ENCODE assay signal across 36 cellular contexts in the genomic region with DNA sequence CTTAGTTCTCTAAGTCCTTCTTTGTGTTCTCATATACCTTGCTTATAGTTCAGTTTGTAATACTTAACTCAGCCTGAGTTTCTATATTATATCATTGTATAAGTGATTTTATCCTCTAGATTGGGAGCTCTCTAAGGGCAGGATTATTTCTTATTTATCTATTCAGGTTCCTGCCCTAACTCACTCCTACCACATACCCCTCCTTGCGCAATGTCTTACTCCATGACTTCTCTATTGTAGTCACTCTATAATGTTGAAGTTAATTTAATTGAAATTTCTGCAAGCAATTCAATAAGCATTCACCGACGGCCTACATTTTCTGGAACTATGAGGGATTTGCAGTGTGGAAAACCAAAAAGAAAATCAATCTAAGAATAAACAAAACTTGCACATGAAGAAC. TPM values are rescaled to one million over a fixed set of nuclear protein-coding genes. Genes with fewer than 3 reads are reported as not detected.
"Had no signal": no experiment of that assay in that cellular context is flagged by ENCODE, and none has a peak within 500 bp of the region (broad histone marks: within the 10 kb centered on the region; RNA-seq: fewer than 3 reads in every experiment).

No MANE protein-coding gene starts in this region.

- H3K4me3 ChIP-seq: left lung, lower lobe of right lung, pancreas, prostate gland, sigmoid colon, spleen, tibial nerve, uterus had no signal

- DNase-seq: immature natural killer cell; kidney; left colon; left lung; lower lobe of right lung; mammary epithelial cell; mesenchymal stem cell; naive thymus-derived CD8-positive, alpha-beta T cell; nucleus accumbens; pancreas; posterior cingulate gyrus; retina; right cardiac atrium; sigmoid colon; small intestine; spleen; stimulated activated CD4-positive, alpha-beta T cell treated with anti-CD3 and anti-CD28 coated beads, Interleukin-2, amount 100 ng/mL, for 48 hours; stimulated activated CD4-positive, alpha-beta T cell treated with anti-CD3 and anti-CD28 coated beads, Interleukin-4, amount 100 ng/mL, for 4 hours; stimulated activated CD8-positive, alpha-beta memory T cell treated with anti-CD3 and anti-CD28 coated beads, Interleukin-4, amount 100 ng/mL, for 48 hours; stimulated activated naive CD4-positive, alpha-beta T cell treated with Interleukin-2 at 50 U/mL for 16 hours; stimulated activated naive CD8-positive, alpha-beta T cell treated with anti-CD3 and anti-CD28 coated beads, Interleukin-15, amount 100 ng/mL, for 72 hours; substantia nigra; uterus had no signal

- ATAC-seq: left colon; left lung; lower lobe of right lung; naive thymus-derived CD8-positive, alpha-beta T cell; pancreas; right cardiac atrium; stimulated activated memory B cell treated with anti-CD40 and anti-IgM and Interleukin-4, amounts not matched to agents 10 μg/mL and 1 μg/mL and 100 μg/mL, for 72 hours; stimulated activated naive CD8-positive, alpha-beta T cell treated with anti-CD3 and anti-CD28 coated beads, Interleukin-15, amount 100 ng/mL, for 72 hours had no signal

- H3K4me1 Mint-ChIP-seq: immature natural killer cell; naive thymus-derived CD8-positive, alpha-beta T cell; nephron; neural crest cell; stimulated activated memory B cell treated with anti-CD40 and anti-IgM and Interleukin-4, amounts not matched to agents 10 μg/mL and 1 μg/mL and 100 μg/mL, for 72 hours; stimulated activated naive CD8-positive, alpha-beta T cell treated with anti-CD3 and anti-CD28 coated beads, Interleukin-15, amount 100 ng/mL, for 72 hours had no signal

- H3K4me1 ChIP-seq: left lung, lower lobe of right lung, pancreas, prostate gland, sigmoid colon, spleen, tibial nerve, uterus had no signal

- H3K36me3 Mint-ChIP-seq: immature natural killer cell; naive thymus-derived CD8-positive, alpha-beta T cell; stimulated activated memory B cell treated with anti-CD40 and anti-IgM and Interleukin-4, amounts not matched to agents 10 μg/mL and 1 μg/mL and 100 μg/mL, for 72 hours; type B pancreatic cell had no signal

- H3K36me3 ChIP-seq: left lung, lower lobe of right lung, pancreas, prostate gland, sigmoid colon, spleen, tibial nerve, uterus had no signal

- H3K27ac Mint-ChIP-seq: immature natural killer cell; naive thymus-derived CD8-positive, alpha-beta T cell; nephron; stimulated activated memory B cell treated with anti-CD40 and anti-IgM and Interleukin-4, amounts not matched to agents 10 μg/mL and 1 μg/mL and 100 μg/mL, for 72 hours; stimulated activated naive CD8-positive, alpha-beta T cell treated with anti-CD3 and anti-CD28 coated beads, Interleukin-15, amount 100 ng/mL, for 72 hours; type B pancreatic cell had no signal

- H3K4me3 Mint-ChIP-seq: immature natural killer cell; naive thymus-derived CD8-positive, alpha-beta T cell; nephron; neural crest cell; stimulated activated memory B cell treated with anti-CD40 and anti-IgM and Interleukin-4, amounts not matched to agents 10 μg/mL and 1 μg/mL and 100 μg/mL, for 72 hours; stimulated activated naive CD8-positive, alpha-beta T cell treated with anti-CD3 and anti-CD28 coated beads, Interleukin-15, amount 100 ng/mL, for 72 hours; type B pancreatic cell had no signal

- H3K9me3 ChIP-seq: left lung, lower lobe of right lung, pancreas, prostate gland, sigmoid colon, spleen, tibial nerve, uterus had no signal

- H3K9me3 Mint-ChIP-seq: immature natural killer cell; naive thymus-derived CD8-positive, alpha-beta T cell; nephron; neural crest cell; stimulated activated memory B cell treated with anti-CD40 and anti-IgM and Interleukin-4, amounts not matched to agents 10 μg/mL and 1 μg/mL and 100 μg/mL, for 72 hours; stimulated activated naive CD8-positive, alpha-beta T cell treated with anti-CD3 and anti-CD28 coated beads, Interleukin-15, amount 100 ng/mL, for 72 hours; type B pancreatic cell had no signal

- H3K27me3 ChIP-seq: left lung, pancreas, sigmoid colon, spleen, tibial nerve, uterus had no signal

- FAIRE-seq: islet of Langerhans, kidney, pancreas, small intestine had no signal

- H3K27ac ChIP-seq: left lung, lower lobe of right lung, pancreas, prostate gland, sigmoid colon, spleen, tibial nerve, uterus had no signal

RNA-seq across cellular contexts. Expression of gene OR5K4, which starts 3.6 kb away (rescaled TPM):
- total RNA-seq: kidney; left colon; left lung; liver; lower lobe of right lung; mammary epithelial cell; mucosa of gallbladder; naive thymus-derived CD8-positive, alpha-beta T cell; neural crest cell; osteoblast; pancreas; right cardiac atrium; sigmoid colon; spleen; temporal lobe; tibial nerve; ureter; uterus had no signal
- polyA plus RNA-seq: immature natural killer cell; liver; mammary epithelial cell; naive thymus-derived CD8-positive, alpha-beta T cell; pancreas; right cardiac atrium; sigmoid colon; small intestine; spleen; thymus had no signal

RNA-seq across cellular contexts. Expression of gene OR5K3, which starts 40.4 kb away (rescaled TPM):
- total RNA-seq: kidney; left colon; left lung; liver; lower lobe of right lung; mammary epithelial cell; mucosa of gallbladder; naive thymus-derived CD8-positive, alpha-beta T cell; neural crest cell; osteoblast; pancreas; prostate gland; right cardiac atrium; sigmoid colon; spleen; temporal lobe; tibial nerve; ureter; uterus had no signal
- polyA plus RNA-seq: immature natural killer cell; liver; mammary epithelial cell; naive thymus-derived CD8-positive, alpha-beta T cell; pancreas; right cardiac atrium; sigmoid colon; small intestine; spleen; thymus had no signal
